ENCODE assay signal across 15 cellular contexts in genomic region chr6:168584251-168584650, GRCh38.
DNase-seq lines count a peak whose midpoint lies in the region; ATAC-seq and TF ChIP-seq lines count a peak whose summit lies in the region.
"Had no signal": no experiment of that assay in that cellular context is flagged by ENCODE, and none has a peak within 500 bp of the region (broad histone marks: within the 10 kb centered on the region; RNA-seq: fewer than 3 reads in every experiment).

No MANE protein-coding gene starts in this region.

- H3K36me3 Mint-ChIP-seq in endodermal cell (ENCODE audit: low read depth) = no peaks in the 10 kb centered on the region

- no peaks in the 10 kb centered on the region for H3K9me3 Mint-ChIP-seq in endodermal cell

- H3K9me3 ChIP-seq in ascending aorta = no peaks in the 10 kb centered on the region
- H3K9me3 ChIP-seq in lower lobe of right lung = no peaks in the 10 kb centered on the region
- H3K9me3 ChIP-seq in thoracic aorta = no peaks in the 10 kb centered on the region
- H3K9me3 ChIP-seq in endodermal cell (ENCODE audit: control insufficient read depth, low read length) = no peaks in the 10 kb centered on the region

- intact Hi-C loops in ascending aorta (cut with DNase I) = loop anchor here (5.0 kb wide), 1 partner anchor 132 kb away; no protein-coding TSS in a partner anchor
- intact Hi-C loops in lower lobe of right lung (cut with DNase I) = no loop called here

- no peaks in the 10 kb centered on the region for H3K4me1 Mint-ChIP-seq in endodermal cell

- ATAC-seq in lower lobe of right lung (peak; percentile 79 to 88), thoracic aorta (ENCODE audit: insufficient number of reproducible peaks, low FRiP score, low read depth) (no peak)
- ATAC-seq: HCT116, Panc1, Right ventricle myocardium inferior had no signal

- H3K27ac ChIP-seq in ascending aorta (peak overlapping the region; percentile 36 to 69), lower lobe of right lung (no peak overlapping the region), thoracic aorta (peak overlapping the region; percentile 66 to 70), endodermal cell (ENCODE audit: low read depth, low read length) (no peak overlapping the region)

- no peak overlapping the region for H3K27ac Mint-ChIP-seq in endodermal cell

- H3K4me1 ChIP-seq in ascending aorta (peaks cover 3 to 9% of the 10 kb centered on the region in 2 donors), lower lobe of right lung (peaks cover 16% of the 10 kb centered on the region), thoracic aorta (ENCODE audit: control insufficient read depth in 1 of 2, low read depth in 2 of 2) (peaks cover 13 to 47% of the 10 kb centered on the region in 2 donors), endodermal cell (ENCODE audit: control insufficient read depth, insufficient read depth, low read length) (no peaks in the 10 kb centered on the region)

- H3K4me3 Mint-ChIP-seq in endodermal cell = no peak overlapping the region

- H3K27me3 ChIP-seq in ascending aorta (no peaks in the 10 kb centered on the region), lower lobe of right lung (ENCODE audit: low read depth) (peaks cover 5% of the 10 kb centered on the region), thoracic aorta (replicated peaks; ENCODE audit: insufficient read depth) (no peaks in the 10 kb centered on the region), endodermal cell (ENCODE audit: control insufficient read depth, insufficient read depth, low read length, poor library complexity, severe bottlenecking) (no peaks in the 10 kb centered on the region)

- H3K36me3 ChIP-seq in ascending aorta = no peaks in the 10 kb centered on the region
- H3K36me3 ChIP-seq in lower lobe of right lung = no peaks in the 10 kb centered on the region
- no peaks in the 10 kb centered on the region for H3K36me3 ChIP-seq in thoracic aorta
- no peaks in the 10 kb centered on the region for H3K36me3 ChIP-seq in endodermal cell (ENCODE audit: control insufficient read depth, insufficient read depth, low read length)

- no peaks in the 10 kb centered on the region for H3K27me3 Mint-ChIP-seq in endodermal cell (ENCODE audit: insufficient read depth)

- H3K4me3 ChIP-seq in ascending aorta (no peak overlapping the region), lower lobe of right lung (no peak overlapping the region), thoracic aorta (no peak overlapping the region), endodermal cell (ENCODE audit: low read length) (no peak overlapping the region)

- TF ChIP-seq CTCF in ascending aorta (IDR thresholded peaks at IDR 0.05) (no peak), lower lobe of right lung (IDR thresholded peaks at IDR 0.05) (no peak), thoracic aorta (IDR thresholded peaks at IDR 0.05) (no peak), endodermal cell (conservative IDR thresholded peaks at IDR 0.05) (no peak)

- no peak overlapping the region for H3K9ac ChIP-seq in endodermal cell (ENCODE audit: extremely low read depth, low read length, poor library complexity, severe bottlenecking)

- 94 to 100% methylated on average over 2 to 6 of the region's 6 CpGs for WGBS in endodermal cell (ENCODE audit: insufficient coverage in 1 of 2, insufficient read length in 1 of 2), 2 experiments

- DNase-seq in DMS79 (lab: John Stamatoyannopoulos, UW) (peak; percentile 88), ascending aorta (ENCODE audit: low spot score in 2 of 2) (no peak), lower lobe of right lung (no peak), thoracic aorta (ENCODE audit: low spot score) (no peak), endodermal cell (no peak), SK-N-DZ (ENCODE audit: low spot score) (no peak), NCI-H69 (lab: John Stamatoyannopoulos, UW) (no peak), NCI-H748 (lab: John Stamatoyannopoulos, UW; ENCODE audit: unreplicated experiment) (no peak)
- DNase-seq: C1 segment of cervical spinal cord, NCI-H146, NCI-H345, NCI-H526 treated with DMSO at 0.1 percent for 48 hours had no signal

Comparison
In these comparisons a context has a peak if more than half of its experiments do, and no peak if none do; other contexts are left out.
1. H3K27ac ChIP-seq: peak in ascending aorta (2 of 2) and thoracic aorta (2 of 2); none in lower lobe of right lung (single experiment) and endodermal cell (single experiment).